ENCODE assay signal across 1 cellular context in the genomic region with DNA sequence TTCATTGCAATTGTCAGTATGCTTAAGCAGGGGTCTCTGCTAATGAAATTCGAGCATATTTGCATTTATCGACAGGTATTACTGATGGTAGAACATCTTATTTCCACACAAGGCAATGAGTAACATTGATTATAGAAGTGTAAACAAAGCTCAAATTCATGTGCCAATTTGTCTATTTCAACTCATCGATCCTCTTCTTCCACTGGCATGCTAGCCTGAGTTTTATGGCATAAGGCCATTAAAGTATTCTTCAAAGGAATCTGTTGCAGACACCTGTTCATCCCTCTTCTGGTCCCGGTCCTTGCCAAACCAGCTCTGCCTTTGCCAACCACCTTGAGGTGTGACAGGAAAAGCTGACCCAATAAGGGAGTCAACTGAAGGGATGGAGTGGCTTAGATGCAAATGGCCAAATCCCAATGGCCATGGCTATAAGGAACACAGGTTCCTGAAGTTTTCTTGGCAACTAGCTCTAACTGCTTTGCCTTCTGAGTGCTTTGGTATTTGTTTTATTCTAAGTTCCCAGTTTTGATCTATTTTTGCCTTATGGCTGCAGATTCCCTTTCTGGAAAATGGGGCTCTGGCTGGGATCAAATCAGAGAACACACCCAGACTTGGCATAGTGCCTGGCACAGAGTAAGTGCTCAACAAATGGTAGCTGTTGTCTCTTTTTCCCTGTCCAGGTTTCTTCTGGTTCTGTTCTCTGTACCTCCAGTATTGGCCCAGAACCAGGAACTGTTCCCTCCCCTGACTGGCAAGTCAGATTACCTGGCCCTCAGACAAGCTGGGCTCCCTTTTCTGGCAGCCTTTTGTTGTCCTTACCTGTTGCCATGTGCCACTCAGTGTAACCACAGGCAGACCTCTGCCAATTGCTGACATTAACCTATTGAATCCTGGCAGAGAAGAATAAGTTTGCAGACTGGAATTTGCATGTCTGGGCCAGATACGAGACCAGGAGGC.
TF ChIP-seq lines count a peak whose summit lies in the region.

No MANE protein-coding gene starts in this region.

TF ChIP-seq in liver, 16 proteins besides CTCF, POLR2A, EP300 and RAD21 (continued from another document):
- TF ChIP-seq, protein P1, sequence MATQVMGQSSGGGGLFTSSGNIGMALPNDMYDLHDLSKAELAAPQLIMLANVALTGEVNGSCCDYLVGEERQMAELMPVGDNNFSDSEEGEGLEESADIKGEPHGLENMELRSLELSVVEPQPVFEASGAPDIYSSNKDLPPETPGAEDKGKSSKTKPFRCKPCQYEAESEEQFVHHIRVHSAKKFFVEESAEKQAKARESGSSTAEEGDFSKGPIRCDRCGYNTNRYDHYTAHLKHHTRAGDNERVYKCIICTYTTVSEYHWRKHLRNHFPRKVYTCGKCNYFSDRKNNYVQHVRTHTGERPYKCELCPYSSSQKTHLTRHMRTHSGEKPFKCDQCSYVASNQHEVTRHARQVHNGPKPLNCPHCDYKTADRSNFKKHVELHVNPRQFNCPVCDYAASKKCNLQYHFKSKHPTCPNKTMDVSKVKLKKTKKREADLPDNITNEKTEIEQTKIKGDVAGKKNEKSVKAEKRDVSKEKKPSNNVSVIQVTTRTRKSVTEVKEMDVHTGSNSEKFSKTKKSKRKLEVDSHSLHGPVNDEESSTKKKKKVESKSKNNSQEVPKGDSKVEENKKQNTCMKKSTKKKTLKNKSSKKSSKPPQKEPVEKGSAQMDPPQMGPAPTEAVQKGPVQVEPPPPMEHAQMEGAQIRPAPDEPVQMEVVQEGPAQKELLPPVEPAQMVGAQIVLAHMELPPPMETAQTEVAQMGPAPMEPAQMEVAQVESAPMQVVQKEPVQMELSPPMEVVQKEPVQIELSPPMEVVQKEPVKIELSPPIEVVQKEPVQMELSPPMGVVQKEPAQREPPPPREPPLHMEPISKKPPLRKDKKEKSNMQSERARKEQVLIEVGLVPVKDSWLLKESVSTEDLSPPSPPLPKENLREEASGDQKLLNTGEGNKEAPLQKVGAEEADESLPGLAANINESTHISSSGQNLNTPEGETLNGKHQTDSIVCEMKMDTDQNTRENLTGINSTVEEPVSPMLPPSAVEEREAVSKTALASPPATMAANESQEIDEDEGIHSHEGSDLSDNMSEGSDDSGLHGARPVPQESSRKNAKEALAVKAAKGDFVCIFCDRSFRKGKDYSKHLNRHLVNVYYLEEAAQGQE (IDR thresholded peaks at IDR 0.05): peak; percentile 21
- peak; percentile 45 for TF ChIP-seq SP1 (IDR thresholded peaks at IDR 0.05)
